ENCODE assay signal across 8 cellular contexts in genomic region chr14:89617471-89618291, GRCh38.
DNase-seq lines count a peak whose midpoint lies in the region; ATAC-seq and TF ChIP-seq lines count a peak whose summit lies in the region.

No MANE protein-coding gene starts in this region.

- intact Hi-C loops in activated CD4-positive, alpha-beta memory T cell treated with anti-CD3 and anti-CD28 coated beads for 36 hours (cut with micrococcal nuclease), result loop anchor here (1.0 to 10.0 kb wide), 5 partner anchors 187 to 1613 kb away; partner anchors contain the start of gene GPR65
- intact Hi-C loops in esophagus muscularis mucosa (cut with DNase I), result loop anchor here (5.0 kb wide), 2 partner anchors 200 to 295 kb away; partner anchors contain the start of gene FOXN3
- intact Hi-C loops in transverse colon (cut with DNase I; ENCODE audit: low total_unique reads), result loop anchor here (10.0 kb wide), 1 partner anchor 203 kb away; the partner anchor contains the start of gene FOXN3

- TF ChIP-seq CTCF in esophagus muscularis mucosa (IDR thresholded peaks at IDR 0.05), result no peak
- TF ChIP-seq CTCF in transverse colon (IDR thresholded peaks at IDR 0.05), result no peak

- peak overlapping the region; percentile 91 for H3K4me3 Mint-ChIP-seq in activated CD4-positive, alpha-beta memory T cell treated with anti-CD3 and anti-CD28 coated beads for 36 hours

- TF ChIP-seq EP300 in esophagus muscularis mucosa (IDR thresholded peaks at IDR 0.05) (no peak), transverse colon (IDR thresholded peaks at IDR 0.05; ENCODE audit: low read depth) (no peak)

- H3K4me1 Mint-ChIP-seq in activated CD4-positive, alpha-beta memory T cell treated with anti-CD3 and anti-CD28 coated beads for 36 hours (ENCODE audit: low read depth), result peaks cover 75% of the 10 kb centered on the region

- H3K36me3 ChIP-seq in MG63 (no peaks in the 10 kb centered on the region), esophagus muscularis mucosa (no peaks in the 10 kb centered on the region), transverse colon (no peaks in the 10 kb centered on the region)

- POLR2A ChIA-PET in activated CD4-positive, alpha-beta memory T cell treated with anti-CD3 and anti-CD28 coated beads for 36 hours (lab: Charles Lee), result interaction anchor here (0.6 to 7.5 kb wide), 10 partner anchors 8 to 339 kb away, joined by 3 to 32 read pairs (median 3); no protein-coding TSS in a partner anchor

- H3K27me3 Mint-ChIP-seq in activated CD4-positive, alpha-beta memory T cell treated with anti-CD3 and anti-CD28 coated beads for 36 hours, result no peaks in the 10 kb centered on the region

- DNase-seq in COR-L47 (lab: John Stamatoyannopoulos, UW) (peak; percentile 30), MG63 (peak; percentile 3), esophagus muscularis mucosa (ENCODE audit: extremely low spot score) (no peak), mucosa of gallbladder (ENCODE audit: low spot score) (peak; percentile 20), transverse colon (peak; percentile 59), OCI-M2 (lab: John Stamatoyannopoulos, UW; ENCODE audit: unreplicated experiment) (no peak)
- peak; percentile 50 for DNase-seq in activated CD4-positive, alpha-beta memory T cell treated with anti-CD3 and anti-CD28 coated beads for 36 hours

- CTCF ChIA-PET in activated CD4-positive, alpha-beta memory T cell treated with anti-CD3 and anti-CD28 coated beads for 36 hours (lab: Charles Lee), result interaction anchor here (0.6 to 1.4 kb wide), 5 partner anchors 24 to 150 kb away, joined by 3 to 5 read pairs (median 3); no protein-coding TSS in a partner anchor

- peaks cover 6% of the 10 kb centered on the region for H3K36me3 Mint-ChIP-seq in activated CD4-positive, alpha-beta memory T cell treated with anti-CD3 and anti-CD28 coated beads for 36 hours

- H3K9me3 Mint-ChIP-seq in activated CD4-positive, alpha-beta memory T cell treated with anti-CD3 and anti-CD28 coated beads for 36 hours, result no peaks in the 10 kb centered on the region

- H3K27ac ChIP-seq in esophagus muscularis mucosa (replicated peaks in 1 of 4) (peak overlapping the region; percentile 73 to 80 (median 78)), transverse colon (peak overlapping the region; percentile 77 to 88 (median 85))

- H3K4me3 ChIP-seq in MG63 (peak overlapping the region; percentile 55), esophagus muscularis mucosa (peak overlapping the region; percentile 60 to 93 (median 84)), transverse colon (peak overlapping the region; percentile 70 to 93 (median 78))

- H3K27ac Mint-ChIP-seq in activated CD4-positive, alpha-beta memory T cell treated with anti-CD3 and anti-CD28 coated beads for 36 hours, result peak overlapping the region; percentile 96

- ATAC-seq in GM19328 (IDR thresholded peaks at IDR 0.05; ENCODE audit: unreplicated experiment), result peak; percentile 26

- H3K9me3 ChIP-seq in MG63 (no peaks in the 10 kb centered on the region), esophagus muscularis mucosa (no peaks in the 10 kb centered on the region), transverse colon (no peaks in the 10 kb centered on the region)

- 2% methylated on average over 19 of the region's 19 CpGs for WGBS in esophagus muscularis mucosa
- WGBS in transverse colon (ENCODE audit: low coverage in 1 of 2), 2 donors, result 1 to 2% methylated on average over 14 to 19 of the region's 19 CpGs

- TF ChIP-seq POLR2A in esophagus muscularis mucosa (IDR thresholded peaks at IDR 0.05; ENCODE audit: low read depth) (no peak), transverse colon (IDR thresholded peaks at IDR 0.05) (peak; percentile 29)

- in situ Hi-C loops in transverse colon (cut with MboI; ENCODE audit: low pct_ligation_motif_present in 1 of 4, low pct_unique_long_range_greater_than_20kb in 1 of 4, low sequenced_read_pairs in 3 of 4), result loop anchor here in 1 of 4 donors (25.0 kb wide), 1 partner anchor 295 kb away; no protein-coding TSS in a partner anchor

- H3K4me1 ChIP-seq in esophagus muscularis mucosa, result peaks cover 18 to 47% (median 42%) of the 10 kb centered on the region in 4 donors
- H3K4me1 ChIP-seq in transverse colon, result peaks cover 0 to 41% (median 12%) of the 10 kb centered on the region in 4 donors

- H3K27me3 ChIP-seq in MG63, result no peaks in the 10 kb centered on the region
- H3K27me3 ChIP-seq in esophagus muscularis mucosa, result no peaks in the 10 kb centered on the region
- no peaks in the 10 kb centered on the region for H3K27me3 ChIP-seq in transverse colon

Comparison
In these comparisons a context has a peak if more than half of its experiments do, and no peak if none do; other contexts are left out.
1. DNase-seq: peak in COR-L47 (single experiment), MG63 (single experiment), activated CD4-positive, alpha-beta memory T cell treated with anti-CD3 and anti-CD28 coated beads for 36 hours (single experiment), mucosa of gallbladder (single experiment) and transverse colon (single experiment); none in esophagus muscularis mucosa (single experiment) and OCI-M2 (single experiment).
2. Peak in every context shown above with its lines, with median percentiles within 50 percentile points of each other: H3K4me3 ChIP-seq.